8 cellular contexts compared by ENCODE assay signal in genomic region chr2:64101141-64101591, GRCh38. TPM values are rescaled to one million over a fixed set of nuclear protein-coding genes. Genes with fewer than 3 reads are reported as not detected.
A peak's percentile ranks its signal among the peaks of the same experiment; 100 is the strongest.
DNase-seq lines count a peak whose midpoint lies in the region; ATAC-seq and TF ChIP-seq lines count a peak whose summit lies in the region.

No MANE protein-coding gene starts in this region.

- no peaks in the 10 kb centered on the region for H4K20me1 ChIP-seq in OCI-LY1 (ENCODE audit: insufficient read depth, low read length)

- no peaks in the 10 kb centered on the region for H3K79me2 ChIP-seq in OCI-LY1 (ENCODE audit: insufficient read depth, low read length)

- no peak overlapping the region for H3K4me3 Mint-ChIP-seq in memory B cell

- H3K4me3 ChIP-seq in OCI-LY1 (ENCODE audit: low read depth, low read length, poor library complexity, severe bottlenecking) (no peak overlapping the region), lower lobe of right lung (no peak overlapping the region)

- no peak overlapping the region for H2AFZ ChIP-seq in OCI-LY1 (ENCODE audit: low read length)

- no peaks in the 10 kb centered on the region for H3K9me3 Mint-ChIP-seq in memory B cell

- H3K36me3 Mint-ChIP-seq in memory B cell, result peaks cover 33% of the 10 kb centered on the region

- peaks cover 24% of the 10 kb centered on the region for H3F3A ChIP-seq in OCI-LY1 (ENCODE audit: insufficient read depth, low read length)

- H3K4me1 ChIP-seq in OCI-LY1 (ENCODE audit: insufficient read depth, low read length, severe bottlenecking) (peaks cover 75% of the 10 kb centered on the region), lower lobe of right lung (peaks cover 13% of the 10 kb centered on the region)

- ATAC-seq in GM21529 (IDR thresholded peaks at IDR 0.05; ENCODE audit: unreplicated experiment) (peak; percentile 51), memory B cell (ENCODE audit: low read depth) (no peak), lower lobe of right lung (no peak), left ventricle myocardium superior (no peak), GM19455 (IDR thresholded peaks at IDR 0.05; ENCODE audit: unreplicated experiment) (no peak)

- H3K27me3 Mint-ChIP-seq in memory B cell, result no peaks in the 10 kb centered on the region

- DNase-seq in GM13976 (ENCODE audit: low spot score) (peak; percentile 41), memory B cell (ENCODE audit: low spot score in 2 of 2) (no peak), lower lobe of right lung (no peak), left ventricle myocardium superior (no peak), NCI-H345 treated with DMSO at 0.1 percent for 48 hours (lab: John Stamatoyannopoulos, UW; ENCODE audit: unreplicated experiment) (no peak)

- H3K4me2 ChIP-seq in OCI-LY1 (ENCODE audit: low read length), result peak overlapping the region; percentile 12

- H3K9me2 ChIP-seq in OCI-LY1 (ENCODE audit: low read depth, low read length), result no peaks in the 10 kb centered on the region

- H3K9ac ChIP-seq in OCI-LY1 (ENCODE audit: low read length), result no peak overlapping the region

- peaks cover 3% of the 10 kb centered on the region; the same call in 1 of the 2 replicates for H3K9me3 ChIP-seq in OCI-LY1 (ENCODE audit: low read length)
- no peaks in the 10 kb centered on the region for H3K9me3 ChIP-seq in lower lobe of right lung

- H3K4me1 Mint-ChIP-seq in memory B cell, result peaks cover 30% of the 10 kb centered on the region

- peak overlapping the region; percentile 90 for H3K27ac ChIP-seq in OCI-LY1 (ENCODE audit: low read depth, low read length, poor library complexity, severe bottlenecking)
- no peak overlapping the region for H3K27ac ChIP-seq in lower lobe of right lung

- peaks cover 63% of the 10 kb centered on the region for H3K36me3 ChIP-seq in OCI-LY1 (ENCODE audit: insufficient read depth, low read length)
- H3K36me3 ChIP-seq in lower lobe of right lung, result peaks cover 50% of the 10 kb centered on the region

- intact Hi-C loops in lower lobe of right lung (cut with DNase I), result no loop called here
- intact Hi-C loops in left ventricle myocardium superior (cut with micrococcal nuclease), result no loop called here

- H3K27ac Mint-ChIP-seq in memory B cell, result peak overlapping the region; percentile 79

- H3K27me3 ChIP-seq in OCI-LY1 (ENCODE audit: insufficient read depth, low read length), result no peaks in the 10 kb centered on the region
- H3K27me3 ChIP-seq in lower lobe of right lung (ENCODE audit: low read depth), result no peaks in the 10 kb centered on the region

- no peak for TF ChIP-seq CTCF in GM13976 (IDR thresholded peaks at IDR 0.05; ENCODE audit: borderline replicate concordance, control extremely low read depth, extremely low read depth, insufficient read depth, missing control alignments)
- TF ChIP-seq CTCF in OCI-LY1 (IDR thresholded peaks at IDR 0.05; ENCODE audit: low read length), result no peak
- TF ChIP-seq CTCF in lower lobe of right lung (IDR thresholded peaks at IDR 0.05), result no peak

- in situ Hi-C loops in GM13976 (cut with MboI; ENCODE audit: low sequenced_read_pairs, unreplicated experiment), result no loop called here

RNA-seq across cellular contexts. Expression of gene PELI1, which starts 43.1 kb away (rescaled TPM):
- total RNA-seq in lower lobe of right lung, result 34.1 TPM
- 8.2 TPM for total RNA-seq in left ventricle myocardium superior
